ENCODE assay signal across 27 cellular contexts in genomic region chr14:102945346-102946130, GRCh38. TPM values are rescaled to one million over a fixed set of nuclear protein-coding genes. Genes with fewer than 3 reads are reported as not detected.
"Had no signal": no experiment of that assay in that cellular context is flagged by ENCODE, and none has a peak within 500 bp of the region (broad histone marks: within the 10 kb centered on the region; RNA-seq: fewer than 3 reads in every experiment).

No MANE protein-coding gene starts in this region.

- H3K27me3 Mint-ChIP-seq: activated CD4-positive, alpha-beta memory T cell treated with anti-CD3 and anti-CD28 coated beads for 36 hours; activated CD4-positive, alpha-beta T cell treated with anti-CD3 and anti-CD28 coated beads, Interleukin-2, amount 10 ng/mL, durations not matched to agents 24 days and 14 days; naive thymus-derived CD4-positive, alpha-beta T cell; stimulated activated naive CD8-positive, alpha-beta T cell treated with anti-CD3 and anti-CD28 coated beads, Interleukin-15, amount 100 ng/mL, for 72 hours; T-helper 17 cell; type B pancreatic cell had no signal

- H3K4me3 Mint-ChIP-seq: activated CD4-positive, alpha-beta memory T cell treated with anti-CD3 and anti-CD28 coated beads for 36 hours; activated CD4-positive, alpha-beta T cell treated with anti-CD3 and anti-CD28 coated beads, Interleukin-2, amount 10 ng/mL, durations not matched to agents 24 days and 14 days; mesothelial cell of epicardium; type B pancreatic cell had no signal

- H3K27me3 ChIP-seq: uterus had no signal

- DNase-seq: activated CD4-positive, alpha-beta memory T cell treated with anti-CD3 and anti-CD28 coated beads for 36 hours; activated CD4-positive, alpha-beta T cell treated with anti-CD3 and anti-CD28 coated beads, Interleukin-2, amount 10 ng/mL, durations not matched to agents 24 days and 14 days; activated CD4-positive, CD25-positive, alpha-beta regulatory T cell treated with anti-CD3 and anti-CD28 coated beads, Interleukin-2, amount 50 U/mL, for 72 hours; activated CD8-positive, alpha-beta memory T cell treated with anti-CD3 and anti-CD28 coated beads, Interleukin-2, amount 50 U/mL, for 4 hours; activated gamma-delta T cell treated with Interleukin-2 at 50 U/mL for 16 hours; activated naive CD4-positive, alpha-beta T cell treated with anti-CD3 and anti-CD28 coated beads, Interleukin-2, amount 50 U/mL, for 16 hours; activated T-cell treated with anti-CD3 and anti-CD28 coated beads, Interleukin-2, amount 50 U/mL, for 1 hour; amniotic stem cell; caudate nucleus; cortex of kidney; effector memory CD8-positive, alpha-beta T cell; foreskin melanocyte; naive thymus-derived CD4-positive, alpha-beta T cell; stimulated activated CD4-positive, alpha-beta T cell treated with anti-CD3 and anti-CD28 coated beads, Interleukin-4, amount 100 ng/mL, for 24 hours; stimulated activated naive CD8-positive, alpha-beta T cell treated with anti-CD3 and anti-CD28 coated beads, Interleukin-15, amount 100 ng/mL, for 72 hours; substantia nigra; T-helper 17 cell; T1000; uterus; WERI-Rb-1 had no signal

- H3K4me3 ChIP-seq: skin epidermis, uterus had no signal

- H3K9me3 Mint-ChIP-seq: activated CD4-positive, alpha-beta memory T cell treated with anti-CD3 and anti-CD28 coated beads for 36 hours; activated CD4-positive, alpha-beta T cell treated with anti-CD3 and anti-CD28 coated beads, Interleukin-2, amount 10 ng/mL, durations not matched to agents 24 days and 14 days; activated T-helper 1 cell treated with anti-CD3 and anti-CD28 coated beads, Interleukin-12 subunit alpha, Interleukin-12 subunit beta, Interleukin-2, Interleukin-4 antibody, amounts not matched to agents 30 ng/mL and 10 ng/mL and 1 ng/mL, durations not matched to agents 14 hours and 24 hours and 36 hours; effector memory CD8-positive, alpha-beta T cell; mesothelial cell of epicardium; naive thymus-derived CD4-positive, alpha-beta T cell; stimulated activated effector memory CD8-positive, alpha-beta T cell treated with anti-CD3 and anti-CD28 coated beads, Interleukin-12 subunit alpha, Interleukin-12 subunit beta, amount 100 ng/mL, for 72 hours; stimulated activated naive CD8-positive, alpha-beta T cell treated with anti-CD3 and anti-CD28 coated beads, Interleukin-15, amount 100 ng/mL, for 72 hours; type B pancreatic cell had no signal

- H3K9me3 ChIP-seq: uterus had no signal

- H3K36me3 ChIP-seq: uterus had no signal

- H3K27ac Mint-ChIP-seq: activated CD4-positive, alpha-beta memory T cell treated with anti-CD3 and anti-CD28 coated beads for 36 hours; activated CD4-positive, alpha-beta T cell treated with anti-CD3 and anti-CD28 coated beads, Interleukin-2, amount 10 ng/mL, durations not matched to agents 24 days and 14 days; activated T-helper 1 cell treated with anti-CD3 and anti-CD28 coated beads, Interleukin-12 subunit alpha, Interleukin-12 subunit beta, Interleukin-2, Interleukin-4 antibody, amounts not matched to agents 30 ng/mL and 10 ng/mL and 1 ng/mL, durations not matched to agents 14 hours and 24 hours and 36 hours; effector memory CD8-positive, alpha-beta T cell; mesothelial cell of epicardium; stimulated activated effector memory CD8-positive, alpha-beta T cell treated with anti-CD3 and anti-CD28 coated beads, Interleukin-12 subunit alpha, Interleukin-12 subunit beta, amount 100 ng/mL, for 72 hours; T-helper 17 cell; type B pancreatic cell had no signal

- H3K36me3 Mint-ChIP-seq: activated CD4-positive, alpha-beta memory T cell treated with anti-CD3 and anti-CD28 coated beads for 36 hours; stimulated activated effector memory CD8-positive, alpha-beta T cell treated with anti-CD3 and anti-CD28 coated beads, Interleukin-12 subunit alpha, Interleukin-12 subunit beta, amount 100 ng/mL, for 72 hours had no signal

- H3K4me1 Mint-ChIP-seq: mesothelial cell of epicardium had no signal

- H3K4me1 ChIP-seq: uterus had no signal

- H3K27ac ChIP-seq: skin epidermis, uterus, WERI-Rb-1 had no signal

- ATAC-seq: effector memory CD8-positive, alpha-beta T cell; naive thymus-derived CD4-positive, alpha-beta T cell; sciatic nerve; stimulated activated naive CD8-positive, alpha-beta T cell treated with anti-CD3 and anti-CD28 coated beads, Interleukin-15, amount 100 ng/mL, for 72 hours; T-helper 17 cell had no signal

RNA-seq across cellular contexts. Expression of gene AMN, which starts 23.1 kb away (rescaled TPM):
- total RNA-seq: endothelial cell of umbilical vein had no signal
